ENCODE assay signal across 8 cellular contexts in the genomic region with DNA sequence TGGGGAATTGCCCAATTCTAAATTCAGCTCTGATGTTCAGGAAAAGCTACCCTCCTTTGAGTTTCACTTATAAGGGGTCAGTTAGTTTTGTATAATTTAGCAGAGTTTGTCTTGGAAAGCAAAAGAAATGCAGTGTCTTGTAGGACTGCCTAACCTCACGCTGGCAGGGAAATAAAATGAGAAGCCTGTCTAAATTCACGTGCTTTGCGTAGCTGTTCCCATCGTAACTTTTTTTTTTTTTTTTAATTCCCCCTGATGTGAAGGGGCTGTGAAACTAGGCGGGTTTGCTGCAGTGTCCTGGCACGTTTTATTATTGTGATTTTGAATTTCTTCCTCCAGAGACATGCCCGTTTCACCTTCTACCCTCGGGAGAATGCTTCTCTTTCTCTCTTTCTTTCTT. TPM values are rescaled to one million over a fixed set of nuclear protein-coding genes. Genes with fewer than 3 reads are reported as not detected.
DNase-seq lines count a peak whose midpoint lies in the region; ATAC-seq and TF ChIP-seq lines count a peak whose summit lies in the region.

No MANE protein-coding gene starts in this region.

- TF ChIP-seq POLR2A in esophagus muscularis mucosa (IDR thresholded peaks at IDR 0.05; ENCODE audit: low read depth): no peak

- CTCF ChIA-PET in A673 (lab: Charles Lee): no interaction called here

- no TSS peak for BruUV-seq in A673 (replicated peaks; lab: Mats Ljungman, UMichigan)

- ATAC-seq in GM21515 (IDR thresholded peaks at IDR 0.05; ENCODE audit: unreplicated experiment): no peak

- H3K4me1 ChIP-seq in A673 (ENCODE audit: insufficient read depth, low read length, poor library complexity, severe bottlenecking): peaks cover 14% of the 10 kb centered on the region
- peaks cover 0 to 15% (median 7%) of the 10 kb centered on the region in 4 donors for H3K4me1 ChIP-seq in esophagus muscularis mucosa
- H3K4me1 ChIP-seq in neuron (ENCODE audit: insufficient read depth, low read length): peaks cover 50% of the 10 kb centered on the region

- H3K36me3 ChIP-seq in A673 (ENCODE audit: insufficient read depth, low read length, poor library complexity, severe bottlenecking): peaks cover 43% of the 10 kb centered on the region
- peaks cover 0 to 16% (median 0%) of the 10 kb centered on the region in 4 donors for H3K36me3 ChIP-seq in esophagus muscularis mucosa
- H3K36me3 ChIP-seq in neuron (ENCODE audit: insufficient read depth, low read length): peaks cover 14% of the 10 kb centered on the region

- POLR2A ChIA-PET in A673 (lab: Charles Lee; ENCODE audit: low non-redundant PET): interaction anchor here (0.9 kb wide), 1 partner anchor 357 kb away, joined by 4 read pairs; no protein-coding TSS in a partner anchor

- H3K27me3 ChIP-seq in A673 (replicated peaks; ENCODE audit: insufficient read depth, low read depth, low read length, poor library complexity): no peaks in the 10 kb centered on the region
- H3K27me3 ChIP-seq in esophagus muscularis mucosa: no peaks in the 10 kb centered on the region
- H3K27me3 ChIP-seq in neuron (ENCODE audit: insufficient read depth, low read length): no peaks in the 10 kb centered on the region

- 7% methylated on average over 8 of the region's 8 CpGs for WGBS in esophagus muscularis mucosa

- no peak for TF ChIP-seq CTCF in A673 (conservative IDR thresholded peaks at IDR 0.05; ENCODE audit: low read depth, low read length)
- no peak for TF ChIP-seq CTCF in esophagus muscularis mucosa (IDR thresholded peaks at IDR 0.05)

- no peak overlapping the region for H2AFZ ChIP-seq in neuron (ENCODE audit: low read depth, low read length)

- TF ChIP-seq EP300 in esophagus muscularis mucosa (IDR thresholded peaks at IDR 0.05): no peak

- H3K9me3 ChIP-seq in A673 (ENCODE audit: low read depth, low read length, poor library complexity, severe bottlenecking) (no peaks in the 10 kb centered on the region), esophagus muscularis mucosa (no peaks in the 10 kb centered on the region), neuron (ENCODE audit: low read length) (no peaks in the 10 kb centered on the region)

- intact Hi-C loops in A673 (cut with micrococcal nuclease; ENCODE audit: unreplicated experiment): loop anchor here (10.0 kb wide), 1 partner anchor 1218 kb away; no protein-coding TSS in a partner anchor
- intact Hi-C loops in esophagus muscularis mucosa (cut with DNase I): loop anchor here (5.0 kb wide), 1 partner anchor 255 kb away; no protein-coding TSS in a partner anchor

- H3K4me3 ChIP-seq in A673 (ENCODE audit: low read depth, low read length, poor library complexity, severe bottlenecking) (peak overlapping the region; percentile 59), esophagus muscularis mucosa (peak overlapping the region; percentile 77 to 85 (median 80)), neuron (ENCODE audit: low read length) (peak overlapping the region; percentile 78)

- H3K27ac ChIP-seq in A673 (ENCODE audit: low read depth, low read length, poor library complexity, severe bottlenecking) (peak overlapping the region; percentile 95), esophagus muscularis mucosa (replicated peaks in 1 of 4) (peak overlapping the region; percentile 86 to 98 (median 93))

- DNase-seq in A673 (ENCODE audit: low spot score): no peak
- peak; percentile 42 for DNase-seq in NCI-H69 (lab: John Stamatoyannopoulos, UW)
- DNase-seq in esophagus muscularis mucosa (ENCODE audit: extremely low spot score): no peak
- DNase-seq in stimulated activated CD8-positive, alpha-beta memory T cell treated with anti-CD3 and anti-CD28 coated beads, Interleukin-4, amount 100 ng/mL, for 48 hours: no peak
- no peak for DNase-seq in T-helper 9 cell
- no peak for DNase-seq in cortex of kidney (lab: John Stamatoyannopoulos, UW)

RNA-seq across cellular contexts. Expression of gene MEIS1, which starts 2.1 kb away (rescaled TPM):
- 89.4 and 103 TPM in 2 replicates for total RNA-seq in A673 (2021)
- total RNA-seq in esophagus muscularis mucosa: 100 to 1,000 TPM in 3 of 4 donors, 10 to 100 TPM in 1; 89.8 to 166 (median 132) TPM
